Comparison of ENCODE assay signal across 1 cellular context in the genomic region with DNA sequence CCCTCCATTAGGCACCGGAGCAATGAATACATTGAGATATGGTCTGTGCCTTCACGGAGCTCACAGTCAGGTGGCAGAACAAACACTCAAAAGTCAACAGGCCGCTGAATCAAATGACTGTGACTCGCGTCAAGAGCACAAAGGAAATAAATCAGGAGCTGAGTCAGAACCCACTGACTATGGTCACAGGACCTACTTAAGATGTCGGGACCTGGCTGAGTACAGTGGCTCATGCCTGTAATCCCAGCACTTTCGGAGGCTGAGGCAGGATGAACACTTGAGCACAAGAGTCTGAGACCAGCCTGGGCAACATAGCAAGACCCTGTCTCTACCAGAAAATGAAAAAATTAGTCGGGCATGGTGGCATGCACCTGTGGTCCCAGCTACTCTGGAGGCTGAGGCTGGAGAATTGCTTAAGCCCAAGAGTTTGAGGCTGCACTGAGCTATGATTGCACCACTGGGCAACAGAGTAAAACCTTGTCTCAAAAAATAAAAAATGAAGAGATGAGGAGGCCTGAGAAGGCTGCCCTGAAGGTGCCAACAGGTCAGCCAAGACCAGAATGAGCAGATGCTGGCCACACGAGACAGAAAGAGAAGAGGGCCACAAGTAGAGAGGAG.
TF ChIP-seq lines count a peak whose summit lies in the region.

No MANE protein-coding gene starts in this region.

TF ChIP-seq in SK-N-SH, 30 proteins besides CTCF, POLR2A, EP300 and RAD21 (continued from another document):
- TF ChIP-seq, protein P1, sequence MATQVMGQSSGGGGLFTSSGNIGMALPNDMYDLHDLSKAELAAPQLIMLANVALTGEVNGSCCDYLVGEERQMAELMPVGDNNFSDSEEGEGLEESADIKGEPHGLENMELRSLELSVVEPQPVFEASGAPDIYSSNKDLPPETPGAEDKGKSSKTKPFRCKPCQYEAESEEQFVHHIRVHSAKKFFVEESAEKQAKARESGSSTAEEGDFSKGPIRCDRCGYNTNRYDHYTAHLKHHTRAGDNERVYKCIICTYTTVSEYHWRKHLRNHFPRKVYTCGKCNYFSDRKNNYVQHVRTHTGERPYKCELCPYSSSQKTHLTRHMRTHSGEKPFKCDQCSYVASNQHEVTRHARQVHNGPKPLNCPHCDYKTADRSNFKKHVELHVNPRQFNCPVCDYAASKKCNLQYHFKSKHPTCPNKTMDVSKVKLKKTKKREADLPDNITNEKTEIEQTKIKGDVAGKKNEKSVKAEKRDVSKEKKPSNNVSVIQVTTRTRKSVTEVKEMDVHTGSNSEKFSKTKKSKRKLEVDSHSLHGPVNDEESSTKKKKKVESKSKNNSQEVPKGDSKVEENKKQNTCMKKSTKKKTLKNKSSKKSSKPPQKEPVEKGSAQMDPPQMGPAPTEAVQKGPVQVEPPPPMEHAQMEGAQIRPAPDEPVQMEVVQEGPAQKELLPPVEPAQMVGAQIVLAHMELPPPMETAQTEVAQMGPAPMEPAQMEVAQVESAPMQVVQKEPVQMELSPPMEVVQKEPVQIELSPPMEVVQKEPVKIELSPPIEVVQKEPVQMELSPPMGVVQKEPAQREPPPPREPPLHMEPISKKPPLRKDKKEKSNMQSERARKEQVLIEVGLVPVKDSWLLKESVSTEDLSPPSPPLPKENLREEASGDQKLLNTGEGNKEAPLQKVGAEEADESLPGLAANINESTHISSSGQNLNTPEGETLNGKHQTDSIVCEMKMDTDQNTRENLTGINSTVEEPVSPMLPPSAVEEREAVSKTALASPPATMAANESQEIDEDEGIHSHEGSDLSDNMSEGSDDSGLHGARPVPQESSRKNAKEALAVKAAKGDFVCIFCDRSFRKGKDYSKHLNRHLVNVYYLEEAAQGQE (IDR thresholded peaks at IDR 0.05; ENCODE audit: low read depth, low read length) = no peak
- no peak for TF ChIP-seq ELF1 (IDR thresholded peaks at IDR 0.05)
- TF ChIP-seq FOXM1 (IDR thresholded peaks at IDR 0.05; ENCODE audit: low read depth) = no peak
- no peak for TF ChIP-seq MXI1 (IDR thresholded peaks at IDR 0.05; ENCODE audit: low read depth, low read length)
- no peak for TF ChIP-seq RXRA (IDR thresholded peaks at IDR 0.05; ENCODE audit: borderline replicate concordance, low read depth)
- TF ChIP-seq RFX5 (IDR thresholded peaks at IDR 0.05; ENCODE audit: low read length) = no peak
- no peak for TF ChIP-seq POLR2AphosphoS5 (IDR thresholded peaks at IDR 0.05; ENCODE audit: low read depth, low read length)
- no peak for TF ChIP-seq TAF1 (IDR thresholded peaks at IDR 0.05; ENCODE audit: borderline replicate concordance, low read depth, low read length)
- TF ChIP-seq RCOR1 (IDR thresholded peaks at IDR 0.05; ENCODE audit: low read length) = no peak
- TF ChIP-seq YY1 (IDR thresholded peaks at IDR 0.05; ENCODE audit: low read depth) = no peak
- TF ChIP-seq TCF12 (IDR thresholded peaks at IDR 0.05) = peak; percentile 39
- no peak for TF ChIP-seq NRF1 (IDR thresholded peaks at IDR 0.05; ENCODE audit: low read depth, low read length)
- TF ChIP-seq, protein P2, sequence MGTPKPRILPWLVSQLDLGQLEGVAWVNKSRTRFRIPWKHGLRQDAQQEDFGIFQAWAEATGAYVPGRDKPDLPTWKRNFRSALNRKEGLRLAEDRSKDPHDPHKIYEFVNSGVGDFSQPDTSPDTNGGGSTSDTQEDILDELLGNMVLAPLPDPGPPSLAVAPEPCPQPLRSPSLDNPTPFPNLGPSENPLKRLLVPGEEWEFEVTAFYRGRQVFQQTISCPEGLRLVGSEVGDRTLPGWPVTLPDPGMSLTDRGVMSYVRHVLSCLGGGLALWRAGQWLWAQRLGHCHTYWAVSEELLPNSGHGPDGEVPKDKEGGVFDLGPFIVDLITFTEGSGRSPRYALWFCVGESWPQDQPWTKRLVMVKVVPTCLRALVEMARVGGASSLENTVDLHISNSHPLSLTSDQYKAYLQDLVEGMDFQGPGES (IDR thresholded peaks at IDR 0.05; ENCODE audit: low read depth, low read length) = no peak
- no peak for TF ChIP-seq MEF2A (IDR thresholded peaks at IDR 0.05; ENCODE audit: borderline replicate concordance, low read depth)
- TF ChIP-seq, protein P3, sequence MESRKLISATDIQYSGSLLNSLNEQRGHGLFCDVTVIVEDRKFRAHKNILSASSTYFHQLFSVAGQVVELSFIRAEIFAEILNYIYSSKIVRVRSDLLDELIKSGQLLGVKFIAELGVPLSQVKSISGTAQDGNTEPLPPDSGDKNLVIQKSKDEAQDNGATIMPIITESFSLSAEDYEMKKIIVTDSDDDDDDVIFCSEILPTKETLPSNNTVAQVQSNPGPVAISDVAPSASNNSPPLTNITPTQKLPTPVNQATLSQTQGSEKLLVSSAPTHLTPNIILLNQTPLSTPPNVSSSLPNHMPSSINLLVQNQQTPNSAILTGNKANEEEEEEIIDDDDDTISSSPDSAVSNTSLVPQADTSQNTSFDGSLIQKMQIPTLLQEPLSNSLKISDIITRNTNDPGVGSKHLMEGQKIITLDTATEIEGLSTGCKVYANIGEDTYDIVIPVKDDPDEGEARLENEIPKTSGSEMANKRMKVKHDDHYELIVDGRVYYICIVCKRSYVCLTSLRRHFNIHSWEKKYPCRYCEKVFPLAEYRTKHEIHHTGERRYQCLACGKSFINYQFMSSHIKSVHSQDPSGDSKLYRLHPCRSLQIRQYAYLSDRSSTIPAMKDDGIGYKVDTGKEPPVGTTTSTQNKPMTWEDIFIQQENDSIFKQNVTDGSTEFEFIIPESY (IDR thresholded peaks at IDR 0.05; ENCODE audit: borderline replicate concordance, low read depth) = no peak
- 0 out of 2 replicates have a peak, but pooled peaks have one; percentile 3 for TF ChIP-seq NFIC (IDR thresholded peaks at IDR 0.05; ENCODE audit: borderline replicate concordance)
- no peak for TF ChIP-seq EZH2phosphoT487 (IDR thresholded peaks at IDR 0.05; ENCODE audit: borderline replicate concordance, low read depth)
- no peak for TF ChIP-seq GATA2 (CRISPR knock-in tag; IDR thresholded peaks at IDR 0.05)
- no peak for TF ChIP-seq TEAD4 (IDR thresholded peaks at IDR 0.05; ENCODE audit: borderline replicate concordance, insufficient read depth)
- 0 out of 2 replicates have a peak, but pooled peaks have one; percentile 27 for TF ChIP-seq JUND (IDR thresholded peaks at IDR 0.05)
